10 cellular contexts compared by ENCODE assay signal in the genomic region with DNA sequence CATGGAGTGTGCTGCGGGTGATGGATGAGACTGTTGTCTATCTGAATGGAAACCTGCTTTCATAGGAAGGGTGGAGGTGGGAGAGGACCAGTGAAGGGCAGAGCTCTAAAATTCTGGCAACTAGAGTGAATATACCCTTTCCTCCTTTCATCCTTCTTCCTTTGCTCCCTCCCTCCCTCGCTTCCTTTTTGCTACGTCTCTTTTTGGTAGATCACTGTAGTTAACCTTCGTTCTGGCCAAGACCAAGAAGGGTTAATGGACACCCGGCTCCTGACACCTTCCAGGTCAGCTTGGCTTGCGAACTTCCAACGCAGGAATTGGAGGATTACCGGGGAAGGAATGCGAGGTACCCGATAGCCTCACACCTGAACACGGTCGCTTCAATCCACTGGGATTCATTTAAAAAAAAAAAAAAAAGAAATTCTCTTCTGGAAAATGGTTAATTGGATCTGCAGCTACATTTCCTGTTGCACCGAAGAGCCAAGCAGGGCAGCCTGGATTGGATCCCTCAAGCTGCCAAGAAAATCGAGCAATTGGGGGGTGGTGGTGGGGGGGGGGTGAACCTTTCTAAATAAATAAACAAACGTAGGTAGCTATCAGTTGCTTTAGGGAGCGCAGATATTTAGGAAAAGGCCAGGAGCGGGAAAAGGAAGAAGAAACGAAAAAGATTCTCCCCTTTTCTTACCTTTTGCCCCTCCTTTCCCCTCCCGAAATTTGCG. TPM values are rescaled to one million over a fixed set of nuclear protein-coding genes. Genes with fewer than 3 reads are reported as not detected.
DNase-seq lines count a peak whose midpoint lies in the region; ATAC-seq and TF ChIP-seq lines count a peak whose summit lies in the region.
"Had no signal": no experiment of that assay in that cellular context is flagged by ENCODE, and none has a peak within 500 bp of the region (broad histone marks: within the 10 kb centered on the region; RNA-seq: fewer than 3 reads in every experiment).

No MANE protein-coding gene starts in this region.

- POLR2A ChIA-PET in T-cell (lab: Charles Lee) = no interaction called here

- TF ChIP-seq POLR2A in lower leg skin (IDR thresholded peaks at IDR 0.05) = no peak

- no peak overlapping the region for H3K4ac ChIP-seq in H9 (ENCODE audit: low read depth, low read length)

- no peak overlapping the region for H3K14ac ChIP-seq in H9 (ENCODE audit: insufficient read depth, low read length)

- no peak overlapping the region for H4K8ac ChIP-seq in H9 (replicated peaks; ENCODE audit: insufficient read length, low read depth, low read length)

- peaks cover 0 to 5% of the 10 kb centered on the region in 2 experiments; a peak in 2 of 5 replicates for H3K9me3 Mint-ChIP-seq in H9
- no peaks in the 10 kb centered on the region for H3K9me3 Mint-ChIP-seq in T-cell
- H3K9me3 Mint-ChIP-seq: CD4-positive, alpha-beta T cell; central memory CD8-positive, alpha-beta T cell had no signal

- H3K27ac Mint-ChIP-seq in H9 (no peak overlapping the region), T-cell (no peak overlapping the region)
- H3K27ac Mint-ChIP-seq: CD4-positive, alpha-beta T cell had no signal

- H4K5ac ChIP-seq in H9 (ENCODE audit: insufficient read length, low read depth, low read length) = no peak overlapping the region

- H3K4me2 ChIP-seq in H9 (ENCODE audit: insufficient read depth, insufficient read length, low read length) = peak overlapping the region; percentile 23

- no peak overlapping the region for H2BK15ac ChIP-seq in H9 (ENCODE audit: low read depth, low read length)

- H3K4me3 ChIP-seq in choroid plexus epithelial cell (ENCODE audit: low read depth, low read length) (peak overlapping the region; percentile 55), lower leg skin (ENCODE audit: low read depth, poor library complexity, severe bottlenecking) (peak overlapping the region; percentile 15), skin epidermis (peak overlapping the region; percentile 14 to 34 (median 19))

- CTCF ChIA-PET in T-cell (lab: Charles Lee) = interaction anchor here (0.6 kb wide), 2 partner anchors 15 to 35 kb away, joined by 3 to 4 read pairs; no protein-coding TSS in a partner anchor

- H3K27ac ChIP-seq in H9 (ENCODE audit: insufficient read length, low read depth, low read length) (no peak overlapping the region), skin epidermis (peak overlapping the region in 11 of 21 experiments; percentile 55 to 80 (median 73))

- H3K27me3 Mint-ChIP-seq in H9 (ENCODE audit: low read depth) (peaks cover 99% of the 10 kb centered on the region), T-cell (peaks cover 64 to 69% of the 10 kb centered on the region in 2 donors)

- ATAC-seq in GM18861 (IDR thresholded peaks at IDR 0.05; ENCODE audit: unreplicated experiment) (no peak), HG03442 (IDR thresholded peaks at IDR 0.05; ENCODE audit: unreplicated experiment) (no peak), T-cell (replicated peaks in 1 of 4) (no peak)

- H3K79me2 ChIP-seq in H9 (ENCODE audit: insufficient read depth, low read length) = no peaks in the 10 kb centered on the region

- no peak overlapping the region for H3K56ac ChIP-seq in H9 (ENCODE audit: insufficient read length, low read depth, low read length)

- no peaks in the 10 kb centered on the region for H3K36me3 Mint-ChIP-seq in H9 (ENCODE audit: insufficient read depth in 1 of 3, low read depth in 3 of 3)
- no peaks in the 10 kb centered on the region for H3K36me3 Mint-ChIP-seq in T-cell

- no peaks in the 10 kb centered on the region for H3K79me1 ChIP-seq in H9 (ENCODE audit: insufficient read depth, low read depth, low read length, poor library complexity, severe bottlenecking)

- no peaks in the 10 kb centered on the region for H3K4me1 ChIP-seq in H9 (ENCODE audit: insufficient read depth, low read length)

- H2AK5ac ChIP-seq in H9 (ENCODE audit: insufficient read length, low read length) = no peak overlapping the region

- TF ChIP-seq CTCF in H9 (conservative IDR thresholded peaks at IDR 0.05) (no peak), choroid plexus epithelial cell (conservative IDR thresholded peaks at IDR 0.05; ENCODE audit: low read depth, low read length) (no peak), lower leg skin (IDR thresholded peaks at IDR 0.05) (no peak)

- intact Hi-C loops in lower leg skin (cut with DNase I; ENCODE audit: low total_unique reads) = no loop called here

- H3K9ac ChIP-seq in H9 (ENCODE audit: extremely low read depth, insufficient read length, low read length) = no peak overlapping the region

- no peaks in the 10 kb centered on the region for H3K9me3 ChIP-seq in H9 (ENCODE audit: control insufficient read depth, low read depth, low read length)

- no peak overlapping the region for H4K91ac ChIP-seq in H9 (ENCODE audit: insufficient read length, low read depth, low read length)

- H3K23ac ChIP-seq in H9 (ENCODE audit: insufficient read length, low read depth, low read length) = no peak overlapping the region

- H3T11ph ChIP-seq in H9 (ENCODE audit: low read length) = no peak overlapping the region

- peaks cover 6 to 45% of the 10 kb centered on the region in 2 experiments for H3K4me1 Mint-ChIP-seq in H9
- H3K4me1 Mint-ChIP-seq in T-cell = no peaks in the 10 kb centered on the region
- H3K4me1 Mint-ChIP-seq: central memory CD8-positive, alpha-beta T cell had no signal

- no peak overlapping the region for H2BK5ac ChIP-seq in H9 (ENCODE audit: insufficient read length, low read length)

- H3K27me3 ChIP-seq in H9 (ENCODE audit: insufficient read depth, low read length) = peaks cover 61% of the 10 kb centered on the region

- H3K4me3 Mint-ChIP-seq in H9 (peak overlapping the region in 1 of 2 experiments; percentile 73; a peak in 4 of 5 replicates), T-cell (no peak overlapping the region)
- H3K4me3 Mint-ChIP-seq: CD4-positive, alpha-beta T cell; central memory CD8-positive, alpha-beta T cell had no signal

- no peak overlapping the region for H2BK12ac ChIP-seq in H9 (ENCODE audit: insufficient read length, low read depth, low read length)

- no peak overlapping the region for H2AFZ ChIP-seq in H9 (ENCODE audit: low read length)

- DNase-seq in H9 = peak; percentile 32
- DNase-seq in choroid plexus epithelial cell (ENCODE audit: low read depth) = peak; percentile 49
- DNase-seq in lower leg skin (ENCODE audit: low spot score in 2 of 2) = no peak
- DNase-seq in HPDE6-E6E7 (ENCODE audit: extremely low spot score) = no peak
- no peak for DNase-seq in T-cell
- DNase-seq: CD4-positive, alpha-beta T cell had no signal

- no peaks in the 10 kb centered on the region for H4K20me1 ChIP-seq in H9 (ENCODE audit: control insufficient read depth, insufficient read depth, insufficient read length)

- H3K18ac ChIP-seq in H9 (ENCODE audit: insufficient read length, low read depth, low read length) = no peak overlapping the region

- no CpG with 5 or more reads among the region's 20 CpGs for WGBS in H9 (ENCODE audit: extremely low coverage, insufficient read length, low lambda C conversion rate)
- 27 to 28% methylated on average over 20 of the region's 20 CpGs for WGBS in lower leg skin, 2 donors

- H3K23me2 ChIP-seq in H9 (ENCODE audit: insufficient read length, low read depth, low read length, poor library complexity, severe bottlenecking) = peaks cover 10% of the 10 kb centered on the region

- H2BK120ac ChIP-seq in H9 (ENCODE audit: low read depth, low read length, poor library complexity, severe bottlenecking) = no peak overlapping the region

- H2BK20ac ChIP-seq in H9 (ENCODE audit: low read depth, low read length, poor library complexity, severe bottlenecking) = no peak overlapping the region

RNA-seq across cellular contexts. Expression of a gene that starts 9.6 kb away (rescaled TPM):
- total RNA-seq in H9 (2021) (0.24 TPM in 1 of 2 replicates, not detected in the other), lower leg skin (10 to 100 TPM in 1 of 4 donors, 1 to 10 TPM in 3; 3.9 to 14.0 (median 6.5) TPM), T-cell (under 1 TPM in 3 of 5 donors, not detected in 2; 0.32 to 0.53 (median 0.38) TPM)
- total RNA-seq: CD4-positive, alpha-beta T cell had no signal

Comparison
In these comparisons a context has a peak if more than half of its experiments do, and no peak if none do; other contexts are left out.
1. DNase-seq: peak in H9 (single experiment) and choroid plexus epithelial cell (single experiment); none in lower leg skin (0 of 2), HPDE6-E6E7 (single experiment) and T-cell (0 of 34).
2. Peak in every context shown above with its lines, with median percentiles within 50 percentile points of each other: H3K4me3 ChIP-seq.